In genomic region chr17:6930754-6931153, GRCh38 we compare ENCODE assay signal across 24 cellular contexts.
DNase-seq lines count a peak whose midpoint lies in the region; ATAC-seq and TF ChIP-seq lines count a peak whose summit lies in the region.
"Had no signal": no experiment of that assay in that cellular context is flagged by ENCODE, and none has a peak within 500 bp of the region (broad histone marks: within the 10 kb centered on the region; RNA-seq: fewer than 3 reads in every experiment).

No MANE protein-coding gene starts in this region.

- H3K27me3 Mint-ChIP-seq in activated T-cell treated with anti-CD3 and anti-CD28 coated beads, Interleukin-2, amount 50 U/mL, for 4 hours (ENCODE audit: low read depth): peaks cover 3% of the 10 kb centered on the region
- peaks cover 3% of the 10 kb centered on the region for H3K27me3 Mint-ChIP-seq in activated CD4-positive, alpha-beta T cell treated with anti-CD3 and anti-CD28 coated beads, Interleukin-2, amount 10 ng/mL, durations not matched to agents 24 days and 14 days
- H3K27me3 Mint-ChIP-seq: CD4-positive, alpha-beta T cell; IgD-negative memory B cell had no signal

- H3K9me3 ChIP-seq in BLaER1 treated with 17β-estradiol and CSF1 and Interleukin-3, amounts not matched to agents 10 nM and 100 nM (replicated peaks in 1 of 11): peaks cover 19 to 46% (median 41%) of the 10 kb centered on the region in 11 experiments

- H3K9ac ChIP-seq in BLaER1 treated with 17β-estradiol and CSF1 and Interleukin-3, amounts not matched to agents 10 nM and 100 nM: no peak overlapping the region
- H3K9ac ChIP-seq: KMS-11 had no signal

- no peak overlapping the region for H3K4me3 Mint-ChIP-seq in activated T-cell treated with anti-CD3 and anti-CD28 coated beads, Interleukin-2, amount 50 U/mL, for 4 hours
- H3K4me3 Mint-ChIP-seq in activated CD4-positive, alpha-beta T cell treated with anti-CD3 and anti-CD28 coated beads, Interleukin-2, amount 10 ng/mL, durations not matched to agents 24 days and 14 days: no peak overlapping the region
- H3K4me3 Mint-ChIP-seq: CD4-positive, alpha-beta T cell; IgD-negative memory B cell had no signal

- peak overlapping the region in 8 of 11 experiments; percentile 10 to 58 (median 38); a peak in 14 of 22 replicates for H3K4me2 ChIP-seq in BLaER1 treated with 17β-estradiol and CSF1 and Interleukin-3, amounts not matched to agents 10 nM and 100 nM
- H3K4me2 ChIP-seq: KMS-11 had no signal

- no peak for TF ChIP-seq CTCF in fibroblast of mammary gland (conservative IDR thresholded peaks at IDR 0.05; ENCODE audit: control insufficient read depth, insufficient read depth, low read depth, low read length)

- no peaks in the 10 kb centered on the region for H3K4me1 Mint-ChIP-seq in activated T-cell treated with anti-CD3 and anti-CD28 coated beads, Interleukin-2, amount 50 U/mL, for 4 hours (ENCODE audit: low read depth)
- peaks cover 3% of the 10 kb centered on the region for H3K4me1 Mint-ChIP-seq in activated CD4-positive, alpha-beta T cell treated with anti-CD3 and anti-CD28 coated beads, Interleukin-2, amount 10 ng/mL, durations not matched to agents 24 days and 14 days

- no peak for ATAC-seq in activated T-cell treated with anti-CD3 and anti-CD28 coated beads, Interleukin-2, amount 50 U/mL, for 4 hours
- ATAC-seq: GM12878 had no signal

- no peaks in the 10 kb centered on the region for H4K20me1 ChIP-seq in BLaER1 treated with 17β-estradiol and CSF1 and Interleukin-3, amounts not matched to agents 10 nM and 100 nM

- DNase-seq in M059J (ENCODE audit: low read depth): peak; percentile 56
- peak; percentile 21 for DNase-seq in fibroblast of mammary gland (ENCODE audit: low read depth)
- peak; percentile 53 for DNase-seq in myocyte (ENCODE audit: low read depth)
- no peak for DNase-seq in ACHN
- no peak for DNase-seq in activated T-cell treated with anti-CD3 and anti-CD28 coated beads, Interleukin-2, amount 50 U/mL, for 4 hours
- DNase-seq in activated CD4-positive, alpha-beta T cell treated with anti-CD3 and anti-CD28 coated beads, Interleukin-2, amount 10 ng/mL, durations not matched to agents 24 days and 14 days: no peak
- DNase-seq: CD4-positive, alpha-beta T cell; COR-L47; DMS53; HCEC 1CT; NCI-H1048; NCI-H1417; NCI-H1694; NCI-H2029 treated with DMSO at 0.1 percent for 48 hours; NCI-H446 treated with DMSO at 0.1 percent for 48 hours; NCI-H526; NCI-H82; NK-92 treated with Interleukin-12 subunit alpha and Interleukin-12 subunit beta, amount 100 ng/mL, for 24 hours; SHP77 treated with DMSO at 0.1 percent for 48 hours; SW 1271 had no signal

- peaks cover 6 to 26% (median 11%) of the 10 kb centered on the region in 10 experiments; a peak in 15 of 20 replicates for H3K4me1 ChIP-seq in BLaER1 treated with 17β-estradiol and CSF1 and Interleukin-3, amounts not matched to agents 10 nM and 100 nM

- H3K9me3 Mint-ChIP-seq in activated T-cell treated with anti-CD3 and anti-CD28 coated beads, Interleukin-2, amount 50 U/mL, for 4 hours: peaks cover 7% of the 10 kb centered on the region
- H3K9me3 Mint-ChIP-seq in activated CD4-positive, alpha-beta T cell treated with anti-CD3 and anti-CD28 coated beads, Interleukin-2, amount 10 ng/mL, durations not matched to agents 24 days and 14 days: peaks cover 4% of the 10 kb centered on the region
- H3K9me3 Mint-ChIP-seq: CD4-positive, alpha-beta T cell had no signal

- no peaks in the 10 kb centered on the region for H3K27me3 ChIP-seq in BLaER1 treated with 17β-estradiol and CSF1 and Interleukin-3, amounts not matched to agents 10 nM and 100 nM

- peaks cover 5% of the 10 kb centered on the region for H3K36me3 Mint-ChIP-seq in activated T-cell treated with anti-CD3 and anti-CD28 coated beads, Interleukin-2, amount 50 U/mL, for 4 hours (ENCODE audit: insufficient read depth)
- H3K36me3 Mint-ChIP-seq in activated CD4-positive, alpha-beta T cell treated with anti-CD3 and anti-CD28 coated beads, Interleukin-2, amount 10 ng/mL, durations not matched to agents 24 days and 14 days (ENCODE audit: low read depth): peaks cover 4% of the 10 kb centered on the region

- H3K36me3 ChIP-seq in BLaER1 treated with 17β-estradiol and CSF1 and Interleukin-3, amounts not matched to agents 10 nM and 100 nM: peaks cover 0 to 7% (median 0%) of the 10 kb centered on the region in 11 experiments; a peak in 1 of 22 replicates

- no peak overlapping the region for H3K27ac Mint-ChIP-seq in activated CD4-positive, alpha-beta T cell treated with anti-CD3 and anti-CD28 coated beads, Interleukin-2, amount 10 ng/mL, durations not matched to agents 24 days and 14 days
- H3K27ac Mint-ChIP-seq: CD4-positive, alpha-beta T cell; IgD-negative memory B cell had no signal

- in situ Hi-C loops in ACHN (cut with HindIII; ENCODE audit: low pct_ligation_motif_present, low pct_unique_long_range_greater_than_20kb, low sequenced_read_pairs): no loop called here

- no peak overlapping the region for H3K4me3 ChIP-seq in BLaER1 treated with 17β-estradiol and CSF1 and Interleukin-3, amounts not matched to agents 10 nM and 100 nM
- H3K4me3 ChIP-seq in fibroblast of mammary gland (ENCODE audit: control insufficient read depth, low read depth, low read length): no peak overlapping the region
- H3K4me3 ChIP-seq: GM12878 had no signal

- no peak overlapping the region for H3K27ac ChIP-seq in BLaER1 treated with 17β-estradiol and CSF1 and Interleukin-3, amounts not matched to agents 10 nM and 100 nM
- H3K27ac ChIP-seq: KMS-11 had no signal

- intact Hi-C loops in activated CD4-positive, alpha-beta T cell treated with anti-CD3 and anti-CD28 coated beads, Interleukin-2, amount 10 ng/mL, durations not matched to agents 24 days and 14 days (cut with micrococcal nuclease): no loop called here

Comparison
In these comparisons a context has a peak if more than half of its experiments do, and no peak if none do; other contexts are left out.
1. DNase-seq: peak in M059J (single experiment), fibroblast of mammary gland (single experiment) and myocyte (single experiment); none in ACHN (single experiment), activated T-cell treated with anti-CD3 and anti-CD28 coated beads, Interleukin-2, amount 50 U/mL, for 4 hours (single experiment) and activated CD4-positive, alpha-beta T cell treated with anti-CD3 and anti-CD28 coated beads, Interleukin-2, amount 10 ng/mL, durations not matched to agents 24 days and 14 days (single experiment).